8 cellular contexts compared by ENCODE assay signal in genomic region chr6:37783831-37784584, GRCh38. TPM values are rescaled to one million over a fixed set of nuclear protein-coding genes. Genes with fewer than 3 reads are reported as not detected.
DNase-seq lines count a peak whose midpoint lies in the region; TF ChIP-seq lines count a peak whose summit lies in the region.

No MANE protein-coding gene starts in this region.

- H3K4me2 ChIP-seq in MM.1S (ENCODE audit: low read depth, low read length): no peak overlapping the region

- H3K4me1 ChIP-seq in BE2C: peaks cover 35% of the 10 kb centered on the region
- peaks cover 6% of the 10 kb centered on the region for H3K4me1 ChIP-seq in MM.1S (ENCODE audit: low read length)

- H3K79me2 ChIP-seq in MM.1S (ENCODE audit: low read length): no peaks in the 10 kb centered on the region

- no peaks in the 10 kb centered on the region for H4K20me1 ChIP-seq in MM.1S (ENCODE audit: insufficient read depth, low read length)

- H2AFZ ChIP-seq in MM.1S (ENCODE audit: low read length): no peak overlapping the region

- H3K27ac Mint-ChIP-seq in HFFc6: peak overlapping the region; percentile 79
- peak overlapping the region; percentile 92 for H3K27ac Mint-ChIP-seq in neural crest cell (ENCODE audit: unreplicated experiment)

- no peaks in the 10 kb centered on the region for H3K9me2 ChIP-seq in MM.1S (replicated peaks; ENCODE audit: insufficient read depth, low read length)

- H3K27me3 ChIP-seq in BE2C: no peaks in the 10 kb centered on the region
- H3K27me3 ChIP-seq in MM.1S (replicated peaks; ENCODE audit: insufficient read depth, low read length): no peaks in the 10 kb centered on the region

- peak; percentile 52 for DNase-seq in BE2C
- DNase-seq in HFFc6: no peak
- DNase-seq in activated CD8-positive, alpha-beta memory T cell treated with anti-CD3 and anti-CD28 coated beads for 48 hours (ENCODE audit: low read depth in 2 of 3, low spot score in 2 of 3): peak in 2 of 3 experiments; percentile 5 to 11
- DNase-seq in fibroblast of the aortic adventitia (ENCODE audit: low read depth): peak; percentile 57
- no peak for DNase-seq in neural crest cell (ENCODE audit: low read depth, low spot score)
- no peak for DNase-seq in GF-D8 (lab: John Stamatoyannopoulos, UW)
- no peak for DNase-seq in MM.1S
- DNase-seq in pons (ENCODE audit: low spot score): no peak

- H3K4me1 Mint-ChIP-seq in HFFc6 (ENCODE audit: low read depth) (peaks cover 39% of the 10 kb centered on the region), neural crest cell (peaks cover 45% of the 10 kb centered on the region)

- no peaks in the 10 kb centered on the region for H3K9me3 ChIP-seq in BE2C
- H3K9me3 ChIP-seq in MM.1S (replicated peaks; ENCODE audit: insufficient read depth, low read length): no peaks in the 10 kb centered on the region

- no peak overlapping the region for H3K9ac ChIP-seq in MM.1S (ENCODE audit: low read length)

- no peaks in the 10 kb centered on the region for H3K36me3 ChIP-seq in BE2C
- H3K36me3 ChIP-seq in MM.1S (replicated peaks; ENCODE audit: insufficient read depth, low read length): no peaks in the 10 kb centered on the region

- H3K27me3 Mint-ChIP-seq in HFFc6 (ENCODE audit: insufficient read depth): peaks cover 8% of the 10 kb centered on the region
- H3K27me3 Mint-ChIP-seq in neural crest cell (ENCODE audit: low read depth): peaks cover 3% of the 10 kb centered on the region

- no peaks in the 10 kb centered on the region for H3K9me3 Mint-ChIP-seq in HFFc6
- H3K9me3 Mint-ChIP-seq in neural crest cell: no peaks in the 10 kb centered on the region

- no peak for TF ChIP-seq CTCF in BE2C (IDR thresholded peaks at IDR 0.05; ENCODE audit: low read depth, low read length)
- 0 out of 2 replicates have a peak, but pooled peaks have one; percentile 5 for TF ChIP-seq CTCF in HFFc6 (IDR thresholded peaks at IDR 0.05)
- TF ChIP-seq CTCF in fibroblast of the aortic adventitia (IDR thresholded peaks at IDR 0.05; ENCODE audit: insufficient read depth, low read length): peak; percentile 5
- no peak for TF ChIP-seq CTCF in neural crest cell (conservative IDR thresholded peaks at IDR 0.05)
- TF ChIP-seq CTCF in MM.1S (IDR thresholded peaks at IDR 0.05; ENCODE audit: low read length): no peak

- H3K27ac ChIP-seq in MM.1S (ENCODE audit: low read length): no peak overlapping the region

- no peaks in the 10 kb centered on the region for H3F3A ChIP-seq in MM.1S (ENCODE audit: insufficient read depth, low read length)

- H3K36me3 Mint-ChIP-seq in HFFc6 (ENCODE audit: low read depth) (no peaks in the 10 kb centered on the region), neural crest cell (ENCODE audit: low read depth) (no peaks in the 10 kb centered on the region)

- H3K4me3 Mint-ChIP-seq in HFFc6: peak overlapping the region; percentile 81
- peak overlapping the region; percentile 78 for H3K4me3 Mint-ChIP-seq in neural crest cell

- H3K4me3 ChIP-seq in BE2C (ENCODE audit: low read depth, low read length) (peak overlapping the region; percentile 60), fibroblast of the aortic adventitia (ENCODE audit: low read depth, low read length) (peak overlapping the region; percentile 47), MM.1S (ENCODE audit: low read length) (no peak overlapping the region)

RNA-seq across cellular contexts. Expression of gene ZFAND3, which starts 35.5 kb away (rescaled TPM):
- 88.2 TPM for polyA plus RNA-seq in BE2C (2012; ENCODE audit: insufficient read depth, insufficient read length, low read depth)
- total RNA-seq in HFFc6 (2021; fragmentation: NEBNext Ultra II Directional; extraction: Animal tissue kit (Norgen Biotek cat#: 25700)): 10 to 100 TPM; 75.2 to 93.2 (median 87.0) TPM
- total RNA-seq in fibroblast of the aortic adventitia (ENCODE audit: low replicate concordance) (14.0 and 31.3 TPM in 2 replicates), neural crest cell (65.9 and 74.4 TPM in 2 replicates)

Comparison
In these comparisons a context has a peak if more than half of its experiments do, and no peak if none do; other contexts are left out.
1. DNase-seq: peak in BE2C (single experiment), activated CD8-positive, alpha-beta memory T cell treated with anti-CD3 and anti-CD28 coated beads for 48 hours (2 of 3) and fibroblast of the aortic adventitia (single experiment); none in HFFc6 (single experiment), neural crest cell (single experiment), GF-D8 (single experiment), MM.1S (single experiment) and pons (single experiment).
2. CTCF ChIP-seq: peak in HFFc6 (single experiment) and fibroblast of the aortic adventitia (single experiment); none in BE2C (single experiment), neural crest cell (single experiment) and MM.1S (single experiment).